10 cellular contexts compared by ENCODE assay signal in genomic region chr17:69430488-69430887, GRCh38. TPM values are rescaled to one million over a fixed set of nuclear protein-coding genes. Genes with fewer than 3 reads are reported as not detected.
DNase-seq lines count a peak whose midpoint lies in the region; ATAC-seq, FAIRE-seq and TF ChIP-seq lines count a peak whose summit lies in the region.
"Had no signal": no experiment of that assay in that cellular context is flagged by ENCODE, and none has a peak within 500 bp of the region (broad histone marks: within the 10 kb centered on the region; RNA-seq: fewer than 3 reads in every experiment).

No MANE protein-coding gene starts in this region.

- no peak for DNase-seq in activated CD4-positive, alpha-beta T cell treated with anti-CD3 and anti-CD28 coated beads, Interleukin-2, amount 10 ng/mL, durations not matched to agents 24 days and 14 days
- DNase-seq in activated CD4-positive, alpha-beta T cell treated with anti-CD3 and anti-CD28 coated beads, Interleukin-2, amount 50 U/mL, for 1 hour = no peak
- DNase-seq in bronchial epithelial cell (ENCODE audit: low read depth) (peak; percentile 98), Kasumi-1 (lab: John Stamatoyannopoulos, UW) (no peak), NCI-H226 (no peak)
- DNase-seq: activated CD4-positive, alpha-beta T cell treated with anti-CD3 and anti-CD28 coated beads for 48 hours; naive thymus-derived CD4-positive, alpha-beta T cell had no signal

- no peaks in the 10 kb centered on the region for H3K36me3 ChIP-seq in bronchial epithelial cell (ENCODE audit: control insufficient read depth, insufficient read depth, low read length)
- no peaks in the 10 kb centered on the region for H3K36me3 ChIP-seq in rectal smooth muscle tissue (ENCODE audit: control insufficient read depth, insufficient read depth, low read length)

- H3K27me3 Mint-ChIP-seq in activated CD4-positive, alpha-beta T cell treated with anti-CD3 and anti-CD28 coated beads, Interleukin-2, amount 10 ng/mL, durations not matched to agents 24 days and 14 days = no peaks in the 10 kb centered on the region
- H3K27me3 Mint-ChIP-seq: naive thymus-derived CD4-positive, alpha-beta T cell had no signal

- peaks cover 2% of the 10 kb centered on the region for H3K4me1 ChIP-seq in rectal smooth muscle tissue (ENCODE audit: control insufficient read depth, insufficient read depth, low read length)

- no peak overlapping the region for H3K9ac ChIP-seq in rectal smooth muscle tissue (ENCODE audit: low read length)

- H3K4me3 Mint-ChIP-seq in activated CD4-positive, alpha-beta T cell treated with anti-CD3 and anti-CD28 coated beads, Interleukin-2, amount 10 ng/mL, durations not matched to agents 24 days and 14 days = peak overlapping the region; percentile 18

- H3K27me3 ChIP-seq in bronchial epithelial cell (ENCODE audit: control insufficient read depth, insufficient read depth, low read length) = no peaks in the 10 kb centered on the region
- no peaks in the 10 kb centered on the region for H3K27me3 ChIP-seq in rectal smooth muscle tissue (ENCODE audit: control insufficient read depth, insufficient read depth, low read length)

- intact Hi-C loops in activated CD4-positive, alpha-beta T cell treated with anti-CD3 and anti-CD28 coated beads, Interleukin-2, amount 10 ng/mL, durations not matched to agents 24 days and 14 days (cut with micrococcal nuclease) = no loop called here

- no peaks in the 10 kb centered on the region for H3K36me3 Mint-ChIP-seq in activated CD4-positive, alpha-beta T cell treated with anti-CD3 and anti-CD28 coated beads, Interleukin-2, amount 10 ng/mL, durations not matched to agents 24 days and 14 days (ENCODE audit: low read depth)

- peak; percentile 53 for ATAC-seq in HG03378 (IDR thresholded peaks at IDR 0.05; ENCODE audit: unreplicated experiment)
- no peak for ATAC-seq in HG02884 (IDR thresholded peaks at IDR 0.05; ENCODE audit: unreplicated experiment)
- ATAC-seq: naive thymus-derived CD4-positive, alpha-beta T cell had no signal

- H3K27ac Mint-ChIP-seq in activated CD4-positive, alpha-beta T cell treated with anti-CD3 and anti-CD28 coated beads, Interleukin-2, amount 10 ng/mL, durations not matched to agents 24 days and 14 days = peak overlapping the region; percentile 26

- H3K4me1 Mint-ChIP-seq in activated CD4-positive, alpha-beta T cell treated with anti-CD3 and anti-CD28 coated beads, Interleukin-2, amount 10 ng/mL, durations not matched to agents 24 days and 14 days = peaks cover 12% of the 10 kb centered on the region

- TF ChIP-seq CTCF in bronchial epithelial cell (IDR thresholded peaks at IDR 0.05; ENCODE audit: insufficient read depth, low read length, severe bottlenecking) = no peak

- H3K9me3 Mint-ChIP-seq in activated CD4-positive, alpha-beta T cell treated with anti-CD3 and anti-CD28 coated beads, Interleukin-2, amount 10 ng/mL, durations not matched to agents 24 days and 14 days = no peaks in the 10 kb centered on the region
- H3K9me3 Mint-ChIP-seq: naive thymus-derived CD4-positive, alpha-beta T cell had no signal

- H3K4me3 ChIP-seq in bronchial epithelial cell (ENCODE audit: low read depth, low read length) (no peak overlapping the region), rectal smooth muscle tissue (ENCODE audit: low read length) (no peak overlapping the region)

- H3K27ac ChIP-seq in rectal smooth muscle tissue (ENCODE audit: low read depth, low read length) = peak overlapping the region; percentile 30

- FAIRE-seq in bronchial epithelial cell (lab: Jason Lieb, UNC) = no peak

RNA-seq across cellular contexts. Expression of gene MAP2K6, which starts 16.0 kb away (rescaled TPM):
- total RNA-seq in activated CD4-positive, alpha-beta T cell treated with anti-CD3 and anti-CD28 coated beads, Interleukin-2, amount 10 ng/mL, durations not matched to agents 24 days and 14 days = 1.4 and 1.8 TPM in 2 replicates
- 0.13 and 0.26 TPM in 2 replicates for total RNA-seq in bronchial epithelial cell
